Comparison of ENCODE assay signal across 9 cellular contexts in genomic region chr2:8542381-8543064, GRCh38.
DNase-seq lines count a peak whose midpoint lies in the region; ATAC-seq, FAIRE-seq and TF ChIP-seq lines count a peak whose summit lies in the region.
"Had no signal": no experiment of that assay in that cellular context is flagged by ENCODE, and none has a peak within 500 bp of the region (broad histone marks: within the 10 kb centered on the region; RNA-seq: fewer than 3 reads in every experiment).

No MANE protein-coding gene starts in this region.

- TF ChIP-seq CTCF in nephron progenitor cell (IDR thresholded peaks at IDR 0.05) = no peak

- H3K27ac Mint-ChIP-seq in activated naive CD8-positive, alpha-beta T cell treated with anti-CD3 and anti-CD28 coated beads, Interleukin-2, amount 10 ng/mL, durations not matched to agents 7 days and 5 days = peak overlapping the region; percentile 97
- no peak overlapping the region for H3K27ac Mint-ChIP-seq in nephron progenitor cell

- no peaks in the 10 kb centered on the region for H3K36me3 Mint-ChIP-seq in activated naive CD8-positive, alpha-beta T cell treated with anti-CD3 and anti-CD28 coated beads, Interleukin-2, amount 10 ng/mL, durations not matched to agents 7 days and 5 days
- no peaks in the 10 kb centered on the region for H3K36me3 Mint-ChIP-seq in nephron progenitor cell (ENCODE audit: low read depth)
- H3K36me3 Mint-ChIP-seq: type B pancreatic cell had no signal

- no peaks in the 10 kb centered on the region for H3K27me3 Mint-ChIP-seq in activated naive CD8-positive, alpha-beta T cell treated with anti-CD3 and anti-CD28 coated beads, Interleukin-2, amount 10 ng/mL, durations not matched to agents 7 days and 5 days
- peaks cover 6% of the 10 kb centered on the region for H3K27me3 Mint-ChIP-seq in nephron progenitor cell (ENCODE audit: low read depth, poor library complexity)
- H3K27me3 Mint-ChIP-seq: type B pancreatic cell had no signal

- H3K4me1 ChIP-seq in BLaER1 treated with 17β-estradiol and CSF1 and Interleukin-3, amounts not matched to agents 10 nM and 100 nM = peaks cover 96 to 100% (median 98%) of the 10 kb centered on the region in 10 experiments

- no peak for ATAC-seq in activated naive CD8-positive, alpha-beta T cell treated with anti-CD3 and anti-CD28 coated beads, Interleukin-2, amount 10 ng/mL, durations not matched to agents 7 days and 5 days (ENCODE audit: low read depth)
- ATAC-seq in GM18861 (IDR thresholded peaks at IDR 0.05; ENCODE audit: unreplicated experiment) (no peak), HG02798 (IDR thresholded peaks at IDR 0.05; ENCODE audit: poor library complexity, unreplicated experiment) (no peak)

- H3K9ac ChIP-seq in BLaER1 treated with 17β-estradiol and CSF1 and Interleukin-3, amounts not matched to agents 10 nM and 100 nM = peak overlapping the region; percentile 83 to 91 (median 88)

- no peak for DNase-seq in GM19239 (ENCODE audit: insufficient read length, low spot score)
- DNase-seq in activated naive CD8-positive, alpha-beta T cell treated with anti-CD3 and anti-CD28 coated beads, Interleukin-2, amount 10 ng/mL, durations not matched to agents 7 days and 5 days = no peak
- no peak for DNase-seq in nephron progenitor cell
- no peak for DNase-seq in kidney glomerular epithelial cell (lab: John Stamatoyannopoulos, UW)
- no peak for DNase-seq in superior temporal gyrus (ENCODE audit: extremely low spot score)

- H3K27ac ChIP-seq in BLaER1 treated with 17β-estradiol and CSF1 and Interleukin-3, amounts not matched to agents 10 nM and 100 nM = peak overlapping the region; percentile 93 to 99 (median 98)

- H3K9me3 Mint-ChIP-seq in activated naive CD8-positive, alpha-beta T cell treated with anti-CD3 and anti-CD28 coated beads, Interleukin-2, amount 10 ng/mL, durations not matched to agents 7 days and 5 days = no peaks in the 10 kb centered on the region
- no peaks in the 10 kb centered on the region for H3K9me3 Mint-ChIP-seq in nephron progenitor cell
- H3K9me3 Mint-ChIP-seq: type B pancreatic cell had no signal

- peak overlapping the region; percentile 84 to 97 (median 93) for H3K4me2 ChIP-seq in BLaER1 treated with 17β-estradiol and CSF1 and Interleukin-3, amounts not matched to agents 10 nM and 100 nM

- H3K4me3 Mint-ChIP-seq in activated naive CD8-positive, alpha-beta T cell treated with anti-CD3 and anti-CD28 coated beads, Interleukin-2, amount 10 ng/mL, durations not matched to agents 7 days and 5 days = no peak overlapping the region
- peak overlapping the region; percentile 20 for H3K4me3 Mint-ChIP-seq in nephron progenitor cell
- H3K4me3 Mint-ChIP-seq: type B pancreatic cell had no signal

- peak overlapping the region in 6 of 10 experiments; percentile 10 to 39 (median 25); a peak in 8 of 20 replicates for H3K4me3 ChIP-seq in BLaER1 treated with 17β-estradiol and CSF1 and Interleukin-3, amounts not matched to agents 10 nM and 100 nM

- H3K4me1 Mint-ChIP-seq in activated naive CD8-positive, alpha-beta T cell treated with anti-CD3 and anti-CD28 coated beads, Interleukin-2, amount 10 ng/mL, durations not matched to agents 7 days and 5 days = peaks cover 88% of the 10 kb centered on the region
- H3K4me1 Mint-ChIP-seq in nephron progenitor cell = peaks cover 85% of the 10 kb centered on the region

- POLR2A ChIA-PET in activated naive CD8-positive, alpha-beta T cell treated with anti-CD3 and anti-CD28 coated beads, Interleukin-2, amount 10 ng/mL, durations not matched to agents 7 days and 5 days (lab: Charles Lee) = interaction anchor here (1.1 to 8.4 kb wide), 8 partner anchors 42 to 142 kb away, joined by 3 to 122 read pairs (median 10); partner anchors contain the start of gene ID2

- FAIRE-seq in GM19239 (lab: Jason Lieb, UNC) = peak; percentile 61

- H4K20me1 ChIP-seq in BLaER1 treated with 17β-estradiol and CSF1 and Interleukin-3, amounts not matched to agents 10 nM and 100 nM = no peaks in the 10 kb centered on the region

- H3K9me3 ChIP-seq in BLaER1 treated with 17β-estradiol and CSF1 and Interleukin-3, amounts not matched to agents 10 nM and 100 nM (replicated peaks in 1 of 11) = no peaks in the 10 kb centered on the region

- H3K36me3 ChIP-seq in BLaER1 treated with 17β-estradiol and CSF1 and Interleukin-3, amounts not matched to agents 10 nM and 100 nM = no peaks in the 10 kb centered on the region

- H3K27me3 ChIP-seq in BLaER1 treated with 17β-estradiol and CSF1 and Interleukin-3, amounts not matched to agents 10 nM and 100 nM = no peaks in the 10 kb centered on the region
